8 cellular contexts compared by ENCODE assay signal in the genomic region with DNA sequence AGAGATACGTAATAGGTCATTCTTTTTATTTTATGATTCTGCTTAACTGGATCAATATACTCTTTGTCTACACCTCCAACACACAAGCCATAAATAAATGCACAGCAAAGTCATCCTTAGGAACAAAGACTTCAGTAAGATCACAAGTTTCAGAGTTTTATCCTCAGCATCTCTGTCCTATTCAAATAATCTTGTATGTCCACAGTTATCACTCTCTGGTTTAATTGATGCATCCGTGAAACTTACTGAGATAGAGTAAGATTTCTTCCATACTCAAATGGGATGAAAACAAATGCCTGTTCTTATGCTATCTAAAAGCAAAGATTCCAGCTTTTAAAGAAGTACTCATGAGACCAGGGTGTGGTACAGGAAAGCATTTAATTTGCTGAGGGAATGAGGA.
"Had no signal": no experiment of that assay in that cellular context is flagged by ENCODE, and none has a peak within 500 bp of the region (broad histone marks: within the 10 kb centered on the region; RNA-seq: fewer than 3 reads in every experiment).

No MANE protein-coding gene starts in this region.

- DNase-seq: GM23248, GOT3, H7, H9, HCEC 1CT, HFFc6 had no signal

- ATAC-seq: GM23338, HCT116 had no signal
